ENCODE assay signal across 8 cellular contexts in the genomic region with DNA sequence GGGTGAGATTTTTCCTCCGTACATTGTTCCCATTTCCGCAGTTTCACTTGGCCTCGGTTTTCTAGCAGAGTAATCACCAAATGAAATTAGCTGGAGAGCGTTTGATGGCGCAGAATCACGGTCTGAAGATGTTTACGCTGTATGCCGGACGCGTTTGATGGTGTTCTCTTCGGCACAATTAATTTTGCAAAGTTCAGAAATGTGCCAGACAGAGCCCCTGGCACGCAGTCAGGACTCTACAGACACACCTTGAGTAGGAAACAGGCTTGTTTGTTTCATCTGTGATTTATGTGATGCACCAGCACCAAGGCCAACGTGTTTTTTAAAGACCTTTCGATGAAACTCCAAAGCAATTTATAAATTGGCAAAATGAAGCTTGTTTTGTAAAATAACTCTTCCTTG. TPM values are rescaled to one million over a fixed set of nuclear protein-coding genes. Genes with fewer than 3 reads are reported as not detected.
DNase-seq lines count a peak whose midpoint lies in the region; ATAC-seq and TF ChIP-seq lines count a peak whose summit lies in the region.

No MANE protein-coding gene starts in this region.

- TF ChIP-seq CTCF in lower leg skin (IDR thresholded peaks at IDR 0.05) = no peak
- TF ChIP-seq CTCF in thyroid gland (IDR thresholded peaks at IDR 0.05) = no peak

- peaks cover 34 to 54% of the 10 kb centered on the region in 2 donors for H3K4me1 ChIP-seq in thyroid gland

- no peaks in the 10 kb centered on the region for H3K9me3 Mint-ChIP-seq in T-helper 1 cell treated with Interleukin-12 subunit alpha and Interleukin-12 subunit beta and Interleukin-4 antibody, amounts not matched to agents 30 μg/mL and 1 μg/mL, for 36 hours

- no peaks in the 10 kb centered on the region for H3K9me3 ChIP-seq in thyroid gland

- H3K27ac ChIP-seq in thyroid gland = peak overlapping the region; percentile 84 to 100 (median 99)

- peaks cover 2% of the 10 kb centered on the region for H3K36me3 Mint-ChIP-seq in T-helper 1 cell treated with Interleukin-12 subunit alpha and Interleukin-12 subunit beta and Interleukin-4 antibody, amounts not matched to agents 30 μg/mL and 1 μg/mL, for 36 hours (ENCODE audit: low read depth)

- H3K36me3 ChIP-seq in thyroid gland = no peaks in the 10 kb centered on the region

- H3K27ac Mint-ChIP-seq in T-helper 1 cell treated with Interleukin-12 subunit alpha and Interleukin-12 subunit beta and Interleukin-4 antibody, amounts not matched to agents 30 μg/mL and 1 μg/mL, for 36 hours = no peak overlapping the region

- H3K4me3 Mint-ChIP-seq in T-helper 1 cell treated with Interleukin-12 subunit alpha and Interleukin-12 subunit beta and Interleukin-4 antibody, amounts not matched to agents 30 μg/mL and 1 μg/mL, for 36 hours = peak overlapping the region; percentile 80

- H3K27me3 ChIP-seq in thyroid gland = no peaks in the 10 kb centered on the region

- H3K4me1 Mint-ChIP-seq in T-helper 1 cell treated with Interleukin-12 subunit alpha and Interleukin-12 subunit beta and Interleukin-4 antibody, amounts not matched to agents 30 μg/mL and 1 μg/mL, for 36 hours (ENCODE audit: low read depth) = peaks cover 6% of the 10 kb centered on the region

- no peak for TF ChIP-seq POLR2A in lower leg skin (IDR thresholded peaks at IDR 0.05)
- TF ChIP-seq POLR2A in thyroid gland (IDR thresholded peaks at IDR 0.05) = no peak

- peak overlapping the region; percentile 62 for H3K4me3 ChIP-seq in lower leg skin (ENCODE audit: low read depth, poor library complexity, severe bottlenecking)
- H3K4me3 ChIP-seq in thyroid gland (replicated peaks in 1 of 3) = peak overlapping the region; percentile 51 to 75 (median 58)

- DNase-seq in T-helper 1 cell = no peak
- DNase-seq in brain pericyte (ENCODE audit: low read depth, low spot score) = peak; percentile 7
- peak in 1 of 2 donors; percentile 26 for DNase-seq in lower leg skin (ENCODE audit: low spot score in 2 of 2)
- DNase-seq in thyroid gland = peak; percentile 49 to 54
- no peak for DNase-seq in activated CD4-positive, CD25-positive, alpha-beta regulatory T cell (lab: John Stamatoyannopoulos, UW)

- WGBS in lower leg skin, 2 donors = 2 to 3% methylated on average over 14 of the region's 14 CpGs
- WGBS in thyroid gland, 2 donors = 7 to 13% methylated on average over 14 of the region's 14 CpGs

- no peak for ATAC-seq in activated CD4-positive, CD25-positive, alpha-beta regulatory T cell treated with anti-CD3 and anti-CD28 coated beads, Interleukin-2, amount 50 U/mL, for 24 hours
- ATAC-seq in HG02798 (IDR thresholded peaks at IDR 0.05; ENCODE audit: poor library complexity, unreplicated experiment) = no peak

- H3K27me3 Mint-ChIP-seq in T-helper 1 cell treated with Interleukin-12 subunit alpha and Interleukin-12 subunit beta and Interleukin-4 antibody, amounts not matched to agents 30 μg/mL and 1 μg/mL, for 36 hours (ENCODE audit: low read depth) = peaks cover 65% of the 10 kb centered on the region

- intact Hi-C loops in lower leg skin (cut with DNase I; ENCODE audit: low total_unique reads) (no loop called here), thyroid gland (cut with DNase I) (loop anchor here (10.0 kb wide), 1 partner anchor 107 kb away; no protein-coding TSS in a partner anchor)

RNA-seq across cellular contexts. Expression of a gene that starts 0.9 kb away (rescaled TPM):
- total RNA-seq in lower leg skin = 10 to 100 TPM; 28.3 to 70.6 (median 42.1) TPM
- 100 to 1,000 TPM; 172 to 446 (median 233) TPM for total RNA-seq in thyroid gland

Comparison
In these comparisons a context has a peak if more than half of its experiments do, and no peak if none do; other contexts are left out.
1. DNase-seq: peak in brain pericyte (single experiment) and thyroid gland (2 of 2); none in T-helper 1 cell (0 of 5) and activated CD4-positive, CD25-positive, alpha-beta regulatory T cell (0 of 4).